Comparison of ENCODE assay signal across 24 cellular contexts in genomic region chrX:42375080-42375479, GRCh38.
DNase-seq lines count a peak whose midpoint lies in the region; ATAC-seq and TF ChIP-seq lines count a peak whose summit lies in the region.
"Had no signal": no experiment of that assay in that cellular context is flagged by ENCODE, and none has a peak within 500 bp of the region (broad histone marks: within the 10 kb centered on the region; RNA-seq: fewer than 3 reads in every experiment).

No MANE protein-coding gene starts in this region.

- peak in 1 of 2 donors; percentile 39 for TF ChIP-seq RAD21 in liver (IDR thresholded peaks at IDR 0.05)

- H3K9me3 ChIP-seq in hepatocyte (ENCODE audit: low read depth) (no peaks in the 10 kb centered on the region), liver (ENCODE audit: control insufficient read depth in 4 of 4, low read length in 3 of 4) (no peaks in the 10 kb centered on the region), testis (no peaks in the 10 kb centered on the region)
- H3K9me3 ChIP-seq: BE2C, BLaER1 had no signal

- H3K27ac Mint-ChIP-seq in activated naive CD4-positive, alpha-beta T cell treated with anti-CD3 and anti-CD28 coated beads, Interleukin-2, amount 50 U/mL, for 72 hours, result no peak overlapping the region
- H3K27ac Mint-ChIP-seq: CD14-positive monocyte; CD4-positive, alpha-beta memory T cell; CD4-positive, CD25-positive, alpha-beta regulatory T cell; CD8-positive, alpha-beta memory T cell had no signal

- H3K9me2 ChIP-seq in hepatocyte (replicated peaks; ENCODE audit: insufficient read depth), result no peaks in the 10 kb centered on the region

- no peaks in the 10 kb centered on the region for H4K20me1 ChIP-seq in hepatocyte (ENCODE audit: insufficient read depth, poor library complexity, severe bottlenecking)

- H3K9ac ChIP-seq in liver (ENCODE audit: low read depth in 1 of 2, low read length in 2 of 2), result no peak overlapping the region
- H3K9ac ChIP-seq: BLaER1 had no signal

- TF ChIP-seq CTCF in hepatocyte (IDR thresholded peaks at IDR 0.05; ENCODE audit: poor library complexity), result no peak
- no peak for TF ChIP-seq CTCF in liver (IDR thresholded peaks at IDR 0.05; ENCODE audit: low read depth, low read length, missing input control)
- TF ChIP-seq CTCF in testis (IDR thresholded peaks at IDR 0.05), result no peak

- H3K27ac ChIP-seq in hepatocyte (peak overlapping the region; percentile 58), liver (ENCODE audit: low read depth in 1 of 2, low read length in 2 of 2) (no peak overlapping the region), testis (no peak overlapping the region)
- H3K27ac ChIP-seq: BLaER1 had no signal

- DNase-seq in hepatocyte (ENCODE audit: low spot score), result peak; percentile 24
- DNase-seq in left lobe of liver (ENCODE audit: low spot score), result peak; percentile 50
- no peak for DNase-seq in testis
- no peak for DNase-seq in activated CD4-positive, alpha-beta T cell treated with anti-CD3 and anti-CD28 coated beads for 48 hours
- DNase-seq in activated CD8-positive, alpha-beta memory T cell treated with anti-CD3 and anti-CD28 coated beads for 24 hours, result no peak
- DNase-seq in activated naive CD4-positive, alpha-beta T cell treated with anti-CD3 and anti-CD28 coated beads, Interleukin-2, amount 50 U/mL, for 72 hours (ENCODE audit: low spot score in 2 of 2), result no peak
- DNase-seq: 8988T; ACHN; BE2C; C1 segment of cervical spinal cord; CD4-positive, alpha-beta memory T cell; CD4-positive, CD25-positive, alpha-beta regulatory T cell; CD8-positive, alpha-beta memory T cell; COR-L47; DMS 273 treated with DMSO at 0.1 percent for 48 hours; DMS153; DMS53; DMS79; DND-41; EL; GF-D8 had no signal

- no peaks in the 10 kb centered on the region for H3K36me3 ChIP-seq in hepatocyte (replicated peaks; ENCODE audit: insufficient read depth, low read depth)
- H3K36me3 ChIP-seq in liver (ENCODE audit: control insufficient read depth in 4 of 4, insufficient read depth in 3 of 4, low read depth in 1 of 4, low read length in 3 of 4), result no peaks in the 10 kb centered on the region
- no peaks in the 10 kb centered on the region for H3K36me3 ChIP-seq in testis (ENCODE audit: low read depth, missing control alignments)
- H3K36me3 ChIP-seq: BE2C, BLaER1 had no signal

- 88% methylated on average over 7 of the region's 7 CpGs for WGBS in hepatocyte (ENCODE audit: low lambda C conversion rate, missing lambda C conversion rate)
- 49% methylated on average over 7 of the region's 7 CpGs for WGBS in liver
- 93 to 99% methylated on average over 2 to 5 of the region's 7 CpGs for WGBS in testis, 2 donors

- peak overlapping the region; percentile 41 for H3K4me2 ChIP-seq in hepatocyte
- H3K4me2 ChIP-seq: BLaER1 had no signal

- H3K27me3 ChIP-seq in hepatocyte (no peaks in the 10 kb centered on the region), liver (ENCODE audit: control insufficient read depth in 4 of 4, insufficient read depth in 4 of 4, low read length in 3 of 4) (no peaks in the 10 kb centered on the region), testis (no peaks in the 10 kb centered on the region)
- H3K27me3 ChIP-seq: BE2C had no signal

- H3K4me1 ChIP-seq in hepatocyte (ENCODE audit: insufficient read depth) (peaks cover 6% of the 10 kb centered on the region), liver (ENCODE audit: control insufficient read depth in 4 of 4, insufficient read depth in 4 of 4, low read length in 3 of 4) (peaks cover 3 to 4% (median 4%) of the 10 kb centered on the region in 4 donors), testis (no peaks in the 10 kb centered on the region)
- H3K4me1 ChIP-seq: BE2C, BLaER1 had no signal

- peak; percentile 98 for ATAC-seq in left lobe of liver
- ATAC-seq in activated naive CD4-positive, alpha-beta T cell treated with anti-CD3 and anti-CD28 coated beads, Interleukin-2, amount 50 U/mL, for 72 hours, result no peak

- H3K9me3 Mint-ChIP-seq in activated naive CD4-positive, alpha-beta T cell treated with anti-CD3 and anti-CD28 coated beads, Interleukin-2, amount 50 U/mL, for 72 hours, result peaks cover 0 to 4% of the 10 kb centered on the region in 2 donors
- H3K9me3 Mint-ChIP-seq: CD8-positive, alpha-beta memory T cell had no signal

- H3K4me3 ChIP-seq in hepatocyte (no peak overlapping the region), liver (ENCODE audit: low read depth in 1 of 3, low read length in 3 of 3) (no peak overlapping the region), testis (no peak overlapping the region)
- H3K4me3 ChIP-seq: BLaER1 had no signal

- no peak for TF ChIP-seq POLR2A in testis (IDR thresholded peaks at IDR 0.05)

- H3K36me3 Mint-ChIP-seq in activated naive CD4-positive, alpha-beta T cell treated with anti-CD3 and anti-CD28 coated beads, Interleukin-2, amount 50 U/mL, for 72 hours, result no peaks in the 10 kb centered on the region
- H3K36me3 Mint-ChIP-seq: CD14-positive monocyte; CD4-positive, alpha-beta memory T cell; CD4-positive, CD25-positive, alpha-beta regulatory T cell; CD8-positive, alpha-beta memory T cell had no signal

- H3K79me2 ChIP-seq in hepatocyte, result no peaks in the 10 kb centered on the region

- no peak overlapping the region for H2AFZ ChIP-seq in hepatocyte

- intact Hi-C loops in testis (cut with DNase I; ENCODE audit: low total_unique reads), result no loop called here

TF ChIP-seq in liver, 16 proteins besides CTCF, POLR2A, EP300 and RAD21:
- TF ChIP-seq YY1 (IDR thresholded peaks at IDR 0.05) (no peak), REST (IDR thresholded peaks at IDR 0.05) (no peak), HNF4A (conservative IDR thresholded peaks at IDR 0.05) (peak; percentile 73 to 82), RXRA (IDR thresholded peaks at IDR 0.05) (peak; percentile 22 to 28), ATF3 (IDR thresholded peaks at IDR 0.05) (no peak), FOXA1 (IDR thresholded peaks at IDR 0.05) (no peak), TAF1 (conservative IDR thresholded peaks at IDR 0.05) (no peak), SP1 (IDR thresholded peaks at IDR 0.05) (peak; percentile 55), FOXA2 (IDR thresholded peaks at IDR 0.05) (no peak), ZBTB33 (IDR thresholded peaks at IDR 0.05) (no peak), EGR1 (IDR thresholded peaks at IDR 0.05; ENCODE audit: low read depth in 2 of 2) (no peak), HNF4G (IDR thresholded peaks at IDR 0.05) (peak; percentile 58), NR2F2 (IDR thresholded peaks at IDR 0.05) (no peak)

Comparison
In these comparisons a context has a peak if more than half of its experiments do, and no peak if none do; other contexts are left out.
1. DNase-seq: peak in hepatocyte (single experiment) and left lobe of liver (single experiment); none in testis (single experiment), activated CD4-positive, alpha-beta T cell treated with anti-CD3 and anti-CD28 coated beads for 48 hours (single experiment), activated CD8-positive, alpha-beta memory T cell treated with anti-CD3 and anti-CD28 coated beads for 24 hours (single experiment) and activated naive CD4-positive, alpha-beta T cell treated with anti-CD3 and anti-CD28 coated beads, Interleukin-2, amount 50 U/mL, for 72 hours (0 of 2).